In genomic region chr6:52375780-52376556, GRCh38 we compare ENCODE assay signal across 17 cellular contexts. TPM values are rescaled to one million over a fixed set of nuclear protein-coding genes. Genes with fewer than 3 reads are reported as not detected.
DNase-seq lines count a peak whose midpoint lies in the region; ATAC-seq, FAIRE-seq and TF ChIP-seq lines count a peak whose summit lies in the region.
"Had no signal": no experiment of that assay in that cellular context is flagged by ENCODE, and none has a peak within 500 bp of the region (broad histone marks: within the 10 kb centered on the region; RNA-seq: fewer than 3 reads in every experiment).

No MANE protein-coding gene starts in this region.

- peaks cover 27% of the 10 kb centered on the region for H4K20me1 ChIP-seq in HepG2 (ENCODE audit: insufficient read depth, low read length)

- H3K4me1 ChIP-seq in HepG2 (ENCODE audit: insufficient read depth, low read length), result peaks cover 72% of the 10 kb centered on the region
- H3K4me1 ChIP-seq in tibial nerve, result peaks cover 0 to 60% (median 35%) of the 10 kb centered on the region in 4 donors
- H3K4me1 ChIP-seq in mesenchymal stem cell (ENCODE audit: control insufficient read depth, insufficient read depth, low read depth, low read length), result no peaks in the 10 kb centered on the region
- H3K4me1 ChIP-seq: prostate gland had no signal

- no peak overlapping the region for H2AFZ ChIP-seq in HepG2 (ENCODE audit: low read length)
- no peak overlapping the region for H2AFZ ChIP-seq in mesenchymal stem cell (ENCODE audit: low read depth, low read length)

- H4K8ac ChIP-seq in mesenchymal stem cell (ENCODE audit: low read length), result no peak overlapping the region

- no peak for TF ChIP-seq EP300 in HepG2 (IDR thresholded peaks at IDR 0.05; ENCODE audit: low read depth in 2 of 2, low read length in 2 of 2)
- no peak for TF ChIP-seq EP300 in HepG2 (CRISPR knock-in tag; IDR thresholded peaks at IDR 0.05; ENCODE audit: borderline replicate concordance)
- TF ChIP-seq EP300 in tibial nerve (IDR thresholded peaks at IDR 0.05), result no peak

- no peak overlapping the region for H3K27ac ChIP-seq in HepG2 (ENCODE audit: extremely low read length, insufficient read depth, low read length)
- H3K27ac ChIP-seq in tibial nerve, result peak overlapping the region; percentile 15 to 77 (median 54)
- no peak overlapping the region for H3K27ac ChIP-seq in mesenchymal stem cell (ENCODE audit: low read length, poor library complexity, severe bottlenecking)
- H3K27ac ChIP-seq: prostate gland, vagina had no signal

- H3K4me2 ChIP-seq in HepG2 (ENCODE audit: low read depth, low read length), result no peak overlapping the region
- H3K4me2 ChIP-seq in mesenchymal stem cell (ENCODE audit: low read length, poor library complexity, severe bottlenecking), result no peak overlapping the region

- no peaks in the 10 kb centered on the region for H3K9me3 ChIP-seq in HepG2 (ENCODE audit: low read length)
- no peaks in the 10 kb centered on the region for H3K9me3 ChIP-seq in tibial nerve
- H3K9me3 ChIP-seq in mesenchymal stem cell (ENCODE audit: control insufficient read depth, low read length), result no peaks in the 10 kb centered on the region
- H3K9me3 ChIP-seq: prostate gland, vagina had no signal

- peak overlapping the region; percentile 84 for H3K27ac Mint-ChIP-seq in activated naive CD4-positive, alpha-beta T cell treated with anti-CD3 and anti-CD28 coated beads, Interleukin-2, amount 50 U/mL, for 24 hours

- POLR2A ChIA-PET in HepG2 (lab: Yijun Ruan, JAX), result interaction anchor here (1.4 kb wide), 1 partner anchor 14 kb away, joined by 6 read pairs; the partner anchor contains the start of gene PAQR8

- no peak overlapping the region for H3K14ac ChIP-seq in mesenchymal stem cell (ENCODE audit: low read length in 2 of 2)

- H3K9me3 Mint-ChIP-seq in activated naive CD4-positive, alpha-beta T cell treated with anti-CD3 and anti-CD28 coated beads, Interleukin-2, amount 50 U/mL, for 24 hours, result no peaks in the 10 kb centered on the region

- ATAC-seq in Right ventricle myocardium superior (ENCODE audit: poor library complexity) (peak; percentile 27), Right ventricle myocardium inferior (no peak), HepG2 (peak; percentile 52), GM18520 (IDR thresholded peaks at IDR 0.05; ENCODE audit: unreplicated experiment) (no peak)

- H2AK5ac ChIP-seq in mesenchymal stem cell (ENCODE audit: low read length, severe bottlenecking), result no peak overlapping the region

- H2BK12ac ChIP-seq in mesenchymal stem cell (ENCODE audit: low read length in 2 of 2), result no peak overlapping the region

- WGBS in HepG2 (ENCODE audit: low lambda C conversion rate), result 100% methylated on average over 2 of the region's 2 CpGs
- 54 to 64% methylated on average over 2 of the region's 2 CpGs for WGBS in tibial nerve, 2 donors
- WGBS in mesenchymal stem cell, result 98% methylated on average over 2 of the region's 2 CpGs

- H3K27me3 ChIP-seq in HepG2 (ENCODE audit: control insufficient read depth in 1 of 2, insufficient read depth in 2 of 2, low read length in 2 of 2), result no peaks in the 10 kb centered on the region
- no peaks in the 10 kb centered on the region for H3K27me3 ChIP-seq in tibial nerve
- H3K27me3 ChIP-seq in mesenchymal stem cell (ENCODE audit: control insufficient read depth in 1 of 2, insufficient read depth in 1 of 2, low read length in 2 of 2), result no peaks in the 10 kb centered on the region
- H3K27me3 ChIP-seq: vagina had no signal

- peaks cover 77% of the 10 kb centered on the region for H3K4me1 Mint-ChIP-seq in activated naive CD4-positive, alpha-beta T cell treated with anti-CD3 and anti-CD28 coated beads, Interleukin-2, amount 50 U/mL, for 24 hours

- no TSS peak for BruUV-seq in HepG2 (replicated peaks; lab: Mats Ljungman, UMichigan)

- H3K27me3 Mint-ChIP-seq in activated naive CD4-positive, alpha-beta T cell treated with anti-CD3 and anti-CD28 coated beads, Interleukin-2, amount 50 U/mL, for 24 hours, result no peaks in the 10 kb centered on the region

- in situ Hi-C loops in HepG2 (cut with HindIII; ENCODE audit: extremely low pct_ligation_motif_present, low pct_unique_long_range_greater_than_20kb), result no loop called here

- TF ChIP-seq CTCF in HepG2 (CRISPR knock-in tag; IDR thresholded peaks at IDR 0.05) (no peak), tibial nerve (IDR thresholded peaks at IDR 0.05) (no peak)

- H3K36me3 ChIP-seq in HepG2 (replicated peaks in 1 of 2; ENCODE audit: control insufficient read depth in 1 of 2, insufficient read depth in 2 of 2, low read length in 2 of 2) (peaks cover 2 to 17% of the 10 kb centered on the region in 2 experiments; a peak in 4 of 5 replicates), tibial nerve (no peaks in the 10 kb centered on the region), mesenchymal stem cell (ENCODE audit: control insufficient read depth in 1 of 2, insufficient read depth in 2 of 2, low read depth in 1 of 2, low read length in 2 of 2) (peaks cover 0 to 3% of the 10 kb centered on the region in 2 experiments)
- H3K36me3 ChIP-seq: prostate gland, vagina had no signal

- H2BK15ac ChIP-seq in mesenchymal stem cell (ENCODE audit: low read depth, poor library complexity, severe bottlenecking), result no peak overlapping the region

- H3K4me3 ChIP-seq in HepG2 (replicated peaks in 1 of 3; ENCODE audit: insufficient read depth in 1 of 3, low read depth in 2 of 3, low read length in 3 of 3) (no peak overlapping the region; a peak in 1 of 6 replicates), tibial nerve (no peak overlapping the region), mesenchymal stem cell (ENCODE audit: insufficient read depth in 1 of 2, low read depth in 1 of 2, low read length in 2 of 2) (no peak overlapping the region)
- H3K4me3 ChIP-seq: prostate gland, vagina had no signal

- no peak for TF ChIP-seq POLR2A in HepG2 (IDR thresholded peaks at IDR 0.05; ENCODE audit: insufficient read depth in 1 of 2, low read depth in 2 of 2, low read length in 2 of 2)
- no peak for TF ChIP-seq POLR2A in tibial nerve (IDR thresholded peaks at IDR 0.05)

- H3K9ac ChIP-seq in HepG2 (ENCODE audit: insufficient read depth, low read depth, low read length) (no peak overlapping the region), mesenchymal stem cell (ENCODE audit: low read length) (no peak overlapping the region)

- intact Hi-C loops in Right ventricle myocardium superior (cut with DNase I), result no loop called here
- intact Hi-C loops in Right ventricle myocardium inferior (cut with DNase I), result no loop called here
- intact Hi-C loops in HepG2 (cut with micrococcal nuclease; ENCODE audit: unreplicated experiment), result no loop called here

- peaks cover 73% of the 10 kb centered on the region for H3K79me2 ChIP-seq in HepG2 (ENCODE audit: insufficient read depth, low read length)

- TF ChIP-seq RAD21 in HepG2 (CRISPR knock-in tag; IDR thresholded peaks at IDR 0.05), result no peak

- peaks cover 13% of the 10 kb centered on the region for H3K79me1 ChIP-seq in mesenchymal stem cell (replicated peaks; ENCODE audit: low read length, poor library complexity, severe bottlenecking)

- H3K18ac ChIP-seq in mesenchymal stem cell (ENCODE audit: low read depth in 1 of 2, low read length in 2 of 2), result no peak overlapping the region

- peaks cover 19% of the 10 kb centered on the region for H3K36me3 Mint-ChIP-seq in activated naive CD4-positive, alpha-beta T cell treated with anti-CD3 and anti-CD28 coated beads, Interleukin-2, amount 50 U/mL, for 24 hours

- no peak overlapping the region for H3K23ac ChIP-seq in mesenchymal stem cell (ENCODE audit: low read length in 2 of 2)

- no peak overlapping the region for H3K4ac ChIP-seq in mesenchymal stem cell (ENCODE audit: low read depth in 1 of 2, low read length in 2 of 2)

- CTCF ChIA-PET in HepG2 (lab: Yijun Ruan, JAX; ENCODE audit: low intra/inter-chr PET ratio, low total read pairs), result no interaction called here

- H2BK5ac ChIP-seq in mesenchymal stem cell (ENCODE audit: low read depth, low read length, poor library complexity, severe bottlenecking), result no peak overlapping the region

- FAIRE-seq in HepG2 (lab: Jason Lieb, UNC), result no peak
- FAIRE-seq: bronchial epithelial cell, keratinocyte had no signal

- H4K91ac ChIP-seq in mesenchymal stem cell (ENCODE audit: low read length), result no peak overlapping the region

- no peak for DNase-seq in Right ventricle myocardium superior
- DNase-seq in Right ventricle myocardium inferior (ENCODE audit: missing footprints), result no peak
- no peak for DNase-seq in HepG2 (ENCODE audit: low spot score)
- DNase-seq in tibial nerve (ENCODE audit: low spot score in 2 of 2), result no peak
- no peak for DNase-seq in SKM-1 (lab: John Stamatoyannopoulos, UW; ENCODE audit: unreplicated experiment)
- no peak for DNase-seq in mesenchymal stem cell
- DNase-seq: glutamatergic neuron, GOT3, KBM-7, NCI-H187, NCI-H774 had no signal

- H2BK120ac ChIP-seq in mesenchymal stem cell (ENCODE audit: low read depth, low read length), result no peak overlapping the region

- H3K4me3 Mint-ChIP-seq in activated naive CD4-positive, alpha-beta T cell treated with anti-CD3 and anti-CD28 coated beads, Interleukin-2, amount 50 U/mL, for 24 hours, result peak overlapping the region; percentile 70

RNA-seq across cellular contexts. Expression of gene PAQR8, which starts 14.0 kb away (rescaled TPM):
- 2.6 TPM for total RNA-seq in Right ventricle myocardium superior
- total RNA-seq in Right ventricle myocardium inferior, result 1.9 TPM
- 26.2 and 37.7 TPM in 2 replicates for total RNA-seq in HepG2 (2016; rRNA removed; fragmentation: Illumina TruSeq; extraction: Trizol)
- total RNA-seq in HepG2 (2016; cell fraction: cytosol; rRNA removed; fragmentation: Illumina TruSeq; extraction: Trizol; ENCODE audit: low read depth), result 3.1 and 3.4 TPM in 2 replicates
- 25.3 and 36.5 TPM in 2 replicates for total RNA-seq in HepG2 (2016; cell fraction: insoluble cytoplasmic fraction; rRNA removed; fragmentation: Illumina TruSeq; extraction: Trizol)
- total RNA-seq in HepG2 (2016; cell fraction: membrane; rRNA removed; fragmentation: Illumina TruSeq; extraction: Trizol), result 16.5 TPM in 2 replicates
- total RNA-seq in HepG2 (2016; cell fraction: nucleus; rRNA removed; fragmentation: Illumina TruSeq; extraction: Trizol), result 36.5 and 38.6 TPM in 2 replicates
- 36.5 and 50.7 TPM in 2 replicates for polyA plus RNA-seq in HepG2 (2011; rRNA removed)
- polyA plus RNA-seq in HepG2 (2011; cell fraction: cytosol; rRNA removed), result 33.7 and 46.9 TPM in 2 replicates
- polyA plus RNA-seq in HepG2 (2011; cell fraction: nucleus; rRNA removed), result 17.0 and 22.0 TPM in 2 replicates
- 18.9 and 24.9 TPM in 2 replicates for polyA plus RNA-seq in HepG2 (2012)
- polyA plus RNA-seq in HepG2 (2016; cell fraction: cytosol; fragmentation: Illumina TruSeq; extraction: Trizol; ENCODE audit: low read depth), result 2.3 and 2.8 TPM in 2 replicates
- 23.7 TPM in 2 replicates for polyA plus RNA-seq in HepG2 (2016; cell fraction: insoluble cytoplasmic fraction; fragmentation: Illumina TruSeq; extraction: Trizol; ENCODE audit: low read depth)
- 8.0 and 8.6 TPM in 2 replicates for polyA plus RNA-seq in HepG2 (2016; cell fraction: membrane; fragmentation: Illumina TruSeq; extraction: Trizol; ENCODE audit: low read depth)
- polyA plus RNA-seq in HepG2 (2016; cell fraction: nucleus; fragmentation: Illumina TruSeq; extraction: Trizol; ENCODE audit: insufficient read depth, low read depth), result 41.8 and 43.1 TPM in 2 replicates
- 0.87 and 184 TPM in 2 replicates for polyA minus RNA-seq in HepG2 (2011; rRNA and poly(A)+ RNA removed; ENCODE audit: low replicate concordance)
- 34.4 and 49.4 TPM in 2 replicates for polyA minus RNA-seq in HepG2 (2011; cell fraction: cytosol; rRNA and poly(A)+ RNA removed)
- 30.6 and 38.9 TPM in 2 replicates for polyA minus RNA-seq in HepG2 (2011; cell fraction: nucleus; rRNA and poly(A)+ RNA removed)
- 10 to 100 TPM; 12.6 to 33.2 (median 22.3) TPM for total RNA-seq in tibial nerve
- polyA plus RNA-seq in mesenchymal stem cell (2013, experiment 1 of 2), result 2.3 TPM
- polyA plus RNA-seq in mesenchymal stem cell (2013, experiment 2 of 2), result 2.4 TPM

RNA-seq across cellular contexts. Expression of gene EFHC1, which starts 44.2 kb away (rescaled TPM):
- total RNA-seq in Right ventricle myocardium superior (6.4 TPM), Right ventricle myocardium inferior (4.8 TPM), HepG2 (2016; rRNA removed; fragmentation: Illumina TruSeq; extraction: Trizol) (18.6 and 23.4 TPM in 2 replicates), tibial nerve (10 to 100 TPM; 30.6 to 45.6 (median 37.7) TPM)
- total RNA-seq in HepG2 (2016; cell fraction: cytosol; rRNA removed; fragmentation: Illumina TruSeq; extraction: Trizol; ENCODE audit: low read depth), result 6.3 TPM in 2 replicates
- 20.7 and 23.3 TPM in 2 replicates for total RNA-seq in HepG2 (2016; cell fraction: insoluble cytoplasmic fraction; rRNA removed; fragmentation: Illumina TruSeq; extraction: Trizol)
- 5.0 and 8.2 TPM in 2 replicates for total RNA-seq in HepG2 (2016; cell fraction: membrane; rRNA removed; fragmentation: Illumina TruSeq; extraction: Trizol)
- 39.5 and 46.3 TPM in 2 replicates for total RNA-seq in HepG2 (2016; cell fraction: nucleus; rRNA removed; fragmentation: Illumina TruSeq; extraction: Trizol)
- polyA plus RNA-seq in HepG2 (2011; rRNA removed), result 23.5 and 29.5 TPM in 2 replicates
- polyA plus RNA-seq in HepG2 (2011; cell fraction: cytosol; rRNA removed), result 5.5 and 9.2 TPM in 2 replicates
- polyA plus RNA-seq in HepG2 (2011; cell fraction: nucleus; rRNA removed), result 92.9 and 127 TPM in 2 replicates
- 10.2 and 15.7 TPM in 2 replicates for polyA plus RNA-seq in HepG2 (2012)
- polyA plus RNA-seq in HepG2 (2016; cell fraction: cytosol; fragmentation: Illumina TruSeq; extraction: Trizol; ENCODE audit: low read depth), result 2.4 and 2.8 TPM in 2 replicates
- 17.1 and 17.6 TPM in 2 replicates for polyA plus RNA-seq in HepG2 (2016; cell fraction: insoluble cytoplasmic fraction; fragmentation: Illumina TruSeq; extraction: Trizol; ENCODE audit: low read depth)
- polyA plus RNA-seq in HepG2 (2016; cell fraction: membrane; fragmentation: Illumina TruSeq; extraction: Trizol; ENCODE audit: low read depth), result 4.6 and 4.7 TPM in 2 replicates
- 53.0 and 69.1 TPM in 2 replicates for polyA plus RNA-seq in HepG2 (2016; cell fraction: nucleus; fragmentation: Illumina TruSeq; extraction: Trizol; ENCODE audit: insufficient read depth, low read depth)
- polyA minus RNA-seq in HepG2 (2011; rRNA and poly(A)+ RNA removed; ENCODE audit: low replicate concordance), result 14.9 and 26.4 TPM in 2 replicates
- 3.9 and 7.9 TPM in 2 replicates for polyA minus RNA-seq in HepG2 (2011; cell fraction: cytosol; rRNA and poly(A)+ RNA removed)
- 42.3 and 42.6 TPM in 2 replicates for polyA minus RNA-seq in HepG2 (2011; cell fraction: nucleus; rRNA and poly(A)+ RNA removed)
- polyA plus RNA-seq in mesenchymal stem cell (2013, experiment 1 of 2), result 12.4 TPM
- 12.0 TPM for polyA plus RNA-seq in mesenchymal stem cell (2013, experiment 2 of 2)

Comparison
In these comparisons a context has a peak if more than half of its experiments do, and no peak if none do; other contexts are left out.
1. ATAC-seq: peak in Right ventricle myocardium superior (single experiment) and HepG2 (single experiment); none in Right ventricle myocardium inferior (single experiment) and GM18520 (single experiment).
2. H3K27ac ChIP-seq: peak in tibial nerve (4 of 4); none in HepG2 (single experiment) and mesenchymal stem cell (single experiment).